Comparison of ENCODE assay signal across 28 cellular contexts in the genomic region with DNA sequence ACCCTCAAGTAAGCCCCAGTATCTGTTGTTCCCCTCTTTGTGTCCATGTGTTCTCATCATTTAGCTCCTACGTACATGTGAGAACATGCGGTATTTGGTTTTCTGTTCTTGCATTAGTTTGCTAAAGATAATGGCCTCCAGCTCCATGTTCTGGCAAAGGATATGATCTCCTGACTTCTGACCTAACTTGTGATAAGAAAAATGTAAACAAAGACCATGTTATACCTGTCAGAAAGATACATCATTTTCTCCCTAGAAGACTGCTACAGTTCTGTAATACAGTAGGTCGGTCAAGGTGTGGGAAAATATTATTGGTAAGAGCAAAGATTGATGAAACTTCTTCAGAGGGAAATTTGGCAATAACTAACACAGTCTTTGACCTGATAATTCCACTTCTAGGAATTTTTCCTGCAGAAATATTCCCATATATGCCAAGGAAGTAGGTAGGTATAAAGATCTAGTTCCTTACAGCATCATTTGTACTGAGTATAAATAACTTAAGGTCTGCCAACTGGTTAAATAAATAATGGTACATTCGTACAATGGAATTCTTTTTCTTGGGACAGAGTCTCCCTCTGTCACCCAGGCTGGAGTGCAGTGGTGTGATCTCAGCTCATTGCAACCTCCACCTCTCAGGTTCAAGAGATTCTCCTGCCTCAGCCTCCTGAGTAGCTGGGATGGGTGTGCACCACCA. TPM values are rescaled to one million over a fixed set of nuclear protein-coding genes. Genes with fewer than 3 reads are reported as not detected.
"Had no signal": no experiment of that assay in that cellular context is flagged by ENCODE, and none has a peak within 500 bp of the region (broad histone marks: within the 10 kb centered on the region; RNA-seq: fewer than 3 reads in every experiment).

No MANE protein-coding gene starts in this region.

- H3K9me3 ChIP-seq: Peyer's patch, SJCRH30, SK-N-SH had no signal

- H3K27ac Mint-ChIP-seq: activated CD8-positive, alpha-beta memory T cell treated with anti-CD3 and anti-CD28 coated beads, Interleukin-2, amount 10 ng/mL, durations not matched to agents 7 days and 5 days; activated CD8-positive, alpha-beta T cell treated with anti-CD3 and anti-CD28 coated beads, Interleukin-2, amount 10 ng/mL, durations not matched to agents 7 days and 5 days; activated naive CD4-positive, alpha-beta T cell treated with anti-CD3 and anti-CD28 coated beads, Interleukin-2, amount 50 U/mL, for 72 hours; activated naive CD8-positive, alpha-beta T cell treated with anti-CD3 and anti-CD28 coated beads, Interleukin-2, amount 50 U/mL, for 24 hours had no signal

- H3K4me2 ChIP-seq: SK-N-SH had no signal

- DNase-seq: activated CD4-positive, alpha-beta T cell treated with anti-CD3 and anti-CD28 coated beads for 4 hours; activated CD4-positive, alpha-beta T cell treated with anti-CD3 and anti-CD28 coated beads, Interleukin-2, amount 50 U/mL, for 4 hours; activated CD8-positive, alpha-beta memory T cell treated with anti-CD3 and anti-CD28 coated beads, Interleukin-2, amount 10 ng/mL, durations not matched to agents 7 days and 5 days; activated CD8-positive, alpha-beta T cell treated with anti-CD3 and anti-CD28 coated beads, Interleukin-2, amount 10 ng/mL, durations not matched to agents 7 days and 5 days; activated naive CD4-positive, alpha-beta T cell treated with Interleukin-2 at 50 U/mL for 16 hours; activated naive CD8-positive, alpha-beta T cell treated with anti-CD3 and anti-CD28 coated beads, Interleukin-2, amount 50 U/mL, for 24 hours; activated T-cell treated with anti-CD3 and anti-CD28 coated beads, Interleukin-2, amount 50 U/mL, for 4 hours; amygdala; brain microvascular endothelial cell; cerebellar nuclear complex; Kasumi-1; KBM-7; NCI-H1092; NCI-H1417; NCI-H1930; NCI-H2171; NCI-H345; NCI-H510A treated with DMSO at 0.1 percent for 48 hours; NCI-H69; NK-92 treated with Interleukin-12 subunit alpha and Interleukin-12 subunit beta, amount 100 ng/mL, for 24 hours; Right ventricle myocardium superior; SJCRH30; SK-N-SH; T-helper 1 cell had no signal

- H3K27me3 Mint-ChIP-seq: activated CD8-positive, alpha-beta memory T cell treated with anti-CD3 and anti-CD28 coated beads, Interleukin-2, amount 10 ng/mL, durations not matched to agents 7 days and 5 days; activated naive CD8-positive, alpha-beta T cell treated with anti-CD3 and anti-CD28 coated beads, Interleukin-2, amount 50 U/mL, for 24 hours had no signal

- H3K36me3 ChIP-seq: brain microvascular endothelial cell, Peyer's patch, SJCRH30 had no signal

- H3K4me3 Mint-ChIP-seq: activated CD8-positive, alpha-beta memory T cell treated with anti-CD3 and anti-CD28 coated beads, Interleukin-2, amount 10 ng/mL, durations not matched to agents 7 days and 5 days; activated CD8-positive, alpha-beta T cell treated with anti-CD3 and anti-CD28 coated beads, Interleukin-2, amount 10 ng/mL, durations not matched to agents 7 days and 5 days; activated naive CD8-positive, alpha-beta T cell treated with anti-CD3 and anti-CD28 coated beads, Interleukin-2, amount 50 U/mL, for 24 hours; activated T-cell treated with anti-CD3 and anti-CD28 coated beads, Interleukin-2, amount 50 U/mL, for 4 hours had no signal

- H3K27ac ChIP-seq: brain microvascular endothelial cell, Peyer's patch, RWPE1, SJCRH30, VCaP had no signal

- H3K9ac ChIP-seq: SK-N-SH had no signal

- ATAC-seq: activated CD8-positive, alpha-beta memory T cell treated with anti-CD3 and anti-CD28 coated beads, Interleukin-2, amount 10 ng/mL, durations not matched to agents 7 days and 5 days; activated CD8-positive, alpha-beta T cell treated with anti-CD3 and anti-CD28 coated beads, Interleukin-2, amount 10 ng/mL, durations not matched to agents 7 days and 5 days; activated naive CD4-positive, alpha-beta T cell treated with anti-CD3 and anti-CD28 coated beads, Interleukin-2, amount 50 U/mL, for 72 hours; activated naive CD8-positive, alpha-beta T cell treated with anti-CD3 and anti-CD28 coated beads, Interleukin-2, amount 50 U/mL, for 24 hours; activated T-cell treated with anti-CD3 and anti-CD28 coated beads, Interleukin-2, amount 50 U/mL, for 4 hours had no signal

- H3K9me2 ChIP-seq: SK-N-SH had no signal

- H3K4me1 ChIP-seq: Peyer's patch, SJCRH30 had no signal

- H3K4me3 ChIP-seq: Peyer's patch, SJCRH30 had no signal

- H3K27me3 ChIP-seq: brain microvascular endothelial cell, Peyer's patch, SJCRH30 had no signal

RNA-seq across cellular contexts. Expression of a gene that starts 19.1 kb away (rescaled TPM):
- total RNA-seq: SJCRH30 had no signal

RNA-seq across cellular contexts. Expression of a gene that starts 29.0 kb away (rescaled TPM):
- total RNA-seq: Right ventricle myocardium superior, SJCRH30 had no signal
